In genomic region chr9:115114084-115114483, GRCh38 we compare ENCODE assay signal across 1 cellular context.
TF ChIP-seq lines count a peak whose summit lies in the region.

No MANE protein-coding gene starts in this region.

TF ChIP-seq in SK-N-SH treated with all-trans-retinoic acid at 6 μM for 48 hours, 23 proteins besides CTCF, POLR2A, EP300 and RAD21 (continued from another document):
- TF ChIP-seq, protein P1, sequence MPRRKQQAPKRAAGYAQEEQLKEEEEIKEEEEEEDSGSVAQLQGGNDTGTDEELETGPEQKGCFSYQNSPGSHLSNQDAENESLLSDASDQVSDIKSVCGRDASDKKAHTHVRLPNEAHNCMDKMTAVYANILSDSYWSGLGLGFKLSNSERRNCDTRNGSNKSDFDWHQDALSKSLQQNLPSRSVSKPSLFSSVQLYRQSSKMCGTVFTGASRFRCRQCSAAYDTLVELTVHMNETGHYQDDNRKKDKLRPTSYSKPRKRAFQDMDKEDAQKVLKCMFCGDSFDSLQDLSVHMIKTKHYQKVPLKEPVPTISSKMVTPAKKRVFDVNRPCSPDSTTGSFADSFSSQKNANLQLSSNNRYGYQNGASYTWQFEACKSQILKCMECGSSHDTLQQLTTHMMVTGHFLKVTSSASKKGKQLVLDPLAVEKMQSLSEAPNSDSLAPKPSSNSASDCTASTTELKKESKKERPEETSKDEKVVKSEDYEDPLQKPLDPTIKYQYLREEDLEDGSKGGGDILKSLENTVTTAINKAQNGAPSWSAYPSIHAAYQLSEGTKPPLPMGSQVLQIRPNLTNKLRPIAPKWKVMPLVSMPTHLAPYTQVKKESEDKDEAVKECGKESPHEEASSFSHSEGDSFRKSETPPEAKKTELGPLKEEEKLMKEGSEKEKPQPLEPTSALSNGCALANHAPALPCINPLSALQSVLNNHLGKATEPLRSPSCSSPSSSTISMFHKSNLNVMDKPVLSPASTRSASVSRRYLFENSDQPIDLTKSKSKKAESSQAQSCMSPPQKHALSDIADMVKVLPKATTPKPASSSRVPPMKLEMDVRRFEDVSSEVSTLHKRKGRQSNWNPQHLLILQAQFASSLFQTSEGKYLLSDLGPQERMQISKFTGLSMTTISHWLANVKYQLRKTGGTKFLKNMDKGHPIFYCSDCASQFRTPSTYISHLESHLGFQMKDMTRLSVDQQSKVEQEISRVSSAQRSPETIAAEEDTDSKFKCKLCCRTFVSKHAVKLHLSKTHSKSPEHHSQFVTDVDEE (CRISPR knock-in tag; IDR thresholded peaks at IDR 0.05) = no peak
- TF ChIP-seq CSDC2 (CRISPR knock-in tag; IDR thresholded peaks at IDR 0.05) = no peak
- no peak for TF ChIP-seq CREB5 (CRISPR knock-in tag; IDR thresholded peaks at IDR 0.05; ENCODE audit: low read depth)
TF ChIP-seq in SK-N-SH treated with all-trans-retinoic acid at 6 μM for 48 hours: peak in this region for 0.
